ENCODE assay signal across 1 cellular context in genomic region chr16:78505544-78506371, GRCh38.
TF ChIP-seq lines count a peak whose summit lies in the region.

No MANE protein-coding gene starts in this region.

TF ChIP-seq in HepG2, 621 proteins besides CTCF, POLR2A, EP300 and RAD21 (continued from another document and continues in another):
- peak; percentile 6 for TF ChIP-seq ZNF407 (CRISPR knock-in tag; IDR thresholded peaks at IDR 0.05; ENCODE audit: not compliant biosample characterization)
- TF ChIP-seq RCOR2 (CRISPR knock-in tag; IDR thresholded peaks at IDR 0.05): peak; percentile 33; the same call in 1 of the 2 replicates
- no peak for TF ChIP-seq ZBTB46 (CRISPR knock-in tag; IDR thresholded peaks at IDR 0.05; ENCODE audit: borderline replicate concordance)
- no peak for TF ChIP-seq ZNF670 (CRISPR knock-in tag; IDR thresholded peaks at IDR 0.05; ENCODE audit: borderline replicate concordance)
- TF ChIP-seq TSC22D2 (CRISPR knock-in tag; IDR thresholded peaks at IDR 0.05; ENCODE audit: borderline replicate concordance): no peak
- peak; percentile 13; the same call in 1 of the 2 replicates for TF ChIP-seq ZNF205 (CRISPR knock-in tag; IDR thresholded peaks at IDR 0.05)
- TF ChIP-seq CREB1 (IDR thresholded peaks at IDR 0.05): no peak
- TF ChIP-seq CREB1 (CRISPR knock-in tag; IDR thresholded peaks at IDR 0.05): no peak
- TF ChIP-seq IKZF4 (CRISPR knock-in tag; IDR thresholded peaks at IDR 0.05; ENCODE audit: borderline replicate concordance, low read depth, not compliant biosample characterization): no peak
- no peak for TF ChIP-seq ZNF24 (IDR thresholded peaks at IDR 0.05)
- TF ChIP-seq KMT2B (CRISPR knock-in tag; IDR thresholded peaks at IDR 0.05): no peak; the same call in 1 of the 2 replicates
- no peak for TF ChIP-seq ZNF615 (CRISPR knock-in tag; IDR thresholded peaks at IDR 0.05; ENCODE audit: borderline replicate concordance)
- peak; percentile 79 for TF ChIP-seq KMT2A (CRISPR knock-in tag; IDR thresholded peaks at IDR 0.05)
- peak; percentile 38; the same call in 1 of the 2 replicates for TF ChIP-seq HDAC2 (CRISPR knock-in tag; IDR thresholded peaks at IDR 0.05)
- 0 out of 2 replicates have a peak, but pooled peaks have one; percentile 39 for TF ChIP-seq DMAP1 (CRISPR knock-in tag; IDR thresholded peaks at IDR 0.05)
- TF ChIP-seq ZNF230 (CRISPR knock-in tag; IDR thresholded peaks at IDR 0.05): no peak
- no peak for TF ChIP-seq MTF2 (CRISPR knock-in tag; IDR thresholded peaks at IDR 0.05; ENCODE audit: borderline replicate concordance)
- peak; percentile 51 for TF ChIP-seq ZNF263 (CRISPR knock-in tag; IDR thresholded peaks at IDR 0.05)
- TF ChIP-seq ZNF878 (CRISPR knock-in tag; IDR thresholded peaks at IDR 0.05): no peak
- TF ChIP-seq POGK (CRISPR knock-in tag; conservative IDR thresholded peaks at IDR 0.05): no peak
- peak; percentile 62; the same call in 1 of the 2 replicates for TF ChIP-seq MTERF4 (CRISPR knock-in tag; IDR thresholded peaks at IDR 0.05)
- peak; percentile 44 for TF ChIP-seq RBM22 (optimal IDR thresholded peaks at IDR 0.05; ENCODE audit: low read length)
- no peak for TF ChIP-seq ZNF776 (CRISPR knock-in tag; IDR thresholded peaks at IDR 0.05)
- TF ChIP-seq ZBTB42 (CRISPR knock-in tag; IDR thresholded peaks at IDR 0.05): no peak
- no peak for TF ChIP-seq SAP130 (CRISPR knock-in tag; IDR thresholded peaks at IDR 0.05; ENCODE audit: low read depth)
- 0 out of 2 replicates have a peak, but pooled peaks have one; percentile 39 for TF ChIP-seq ZBTB37 (CRISPR knock-in tag; IDR thresholded peaks at IDR 0.05)
- no peak for TF ChIP-seq HOXA5 (CRISPR knock-in tag; IDR thresholded peaks at IDR 0.05)
- TF ChIP-seq SIN3A (IDR thresholded peaks at IDR 0.05; ENCODE audit: borderline replicate concordance, low read depth, low read length): peak; percentile 32; the same call in 1 of the 2 replicates
- peak; percentile 13; the same call in 1 of the 2 replicates for TF ChIP-seq PAXIP1 (CRISPR knock-in tag; conservative IDR thresholded peaks at IDR 0.05)
- no peak for TF ChIP-seq DNMT3B (CRISPR knock-in tag; conservative IDR thresholded peaks at IDR 0.05)
- no peak for TF ChIP-seq ZNF616 (CRISPR knock-in tag; IDR thresholded peaks at IDR 0.05; ENCODE audit: low read depth)
- TF ChIP-seq HNF4G (IDR thresholded peaks at IDR 0.05; ENCODE audit: borderline replicate concordance, low read depth, low read length): peak; percentile 92
- TF ChIP-seq HNF4G (CRISPR knock-in tag; IDR thresholded peaks at IDR 0.05; ENCODE audit: borderline replicate concordance, low read depth): peak; percentile 66
- no peak for TF ChIP-seq ZBED4 (CRISPR knock-in tag; IDR thresholded peaks at IDR 0.05; ENCODE audit: borderline replicate concordance)
- peak; percentile 57; the same call in 1 of the 2 replicates for TF ChIP-seq ZNF784 (CRISPR knock-in tag; IDR thresholded peaks at IDR 0.05; ENCODE audit: borderline replicate concordance)
